ENCODE assay signal across 29 cellular contexts in genomic region chr3:124325248-124325647, GRCh38.
"Had no signal": no experiment of that assay in that cellular context is flagged by ENCODE, and none has a peak within 500 bp of the region (broad histone marks: within the 10 kb centered on the region; RNA-seq: fewer than 3 reads in every experiment).

No MANE protein-coding gene starts in this region.

- H3K4me1 Mint-ChIP-seq: naive thymus-derived CD4-positive, alpha-beta T cell; natural killer cell; stimulated activated effector memory CD8-positive, alpha-beta T cell treated with anti-CD3 and anti-CD28 coated beads, Interleukin-12 subunit alpha, Interleukin-12 subunit beta, amount 100 ng/mL, for 72 hours; stimulated activated naive B cell treated with anti-CD40 and anti-IgM and Interleukin-4, amounts not matched to agents 10 μg/mL and 1 μg/mL and 100 μg/mL, for 72 hours had no signal

- H3K36me3 Mint-ChIP-seq: naive thymus-derived CD4-positive, alpha-beta T cell; natural killer cell; neural progenitor cell; stimulated activated effector memory CD8-positive, alpha-beta T cell treated with anti-CD3 and anti-CD28 coated beads, Interleukin-12 subunit alpha, Interleukin-12 subunit beta, amount 100 ng/mL, for 72 hours; stimulated activated naive B cell treated with anti-CD40 and anti-IgM and Interleukin-4, amounts not matched to agents 10 μg/mL and 1 μg/mL and 100 μg/mL, for 72 hours had no signal

- H3K9me3 ChIP-seq: ovary, psoas muscle, right lobe of liver, sigmoid colon, stomach, thoracic aorta, thyroid gland, tibial nerve, upper lobe of left lung, uterus had no signal

- ATAC-seq: naive thymus-derived CD4-positive, alpha-beta T cell; natural killer cell; psoas muscle; right cardiac atrium; right lobe of liver; stimulated activated effector memory CD8-positive, alpha-beta T cell treated with anti-CD3 and anti-CD28 coated beads, Interleukin-12 subunit alpha, Interleukin-12 subunit beta, amount 100 ng/mL, for 72 hours; stimulated activated naive B cell treated with anti-CD40 and anti-IgM and Interleukin-4, amounts not matched to agents 10 μg/mL and 1 μg/mL and 100 μg/mL, for 72 hours had no signal

- H3K27me3 ChIP-seq: neural progenitor cell, ovary, right lobe of liver, sigmoid colon, stomach, thyroid gland, tibial nerve, upper lobe of left lung, uterus had no signal

- H3K27ac Mint-ChIP-seq: naive thymus-derived CD4-positive, alpha-beta T cell; natural killer cell; nephron; neural progenitor cell; progenitor cell of endocrine pancreas; stimulated activated effector memory CD8-positive, alpha-beta T cell treated with anti-CD3 and anti-CD28 coated beads, Interleukin-12 subunit alpha, Interleukin-12 subunit beta, amount 100 ng/mL, for 72 hours; stimulated activated naive B cell treated with anti-CD40 and anti-IgM and Interleukin-4, amounts not matched to agents 10 μg/mL and 1 μg/mL and 100 μg/mL, for 72 hours; stimulated activated naive CD8-positive, alpha-beta T cell treated with anti-CD3 and anti-CD28 coated beads, Interleukin-15, Interleukin-2, amounts not matched to agents 100 ng/mL and 50 ng/mL, for 24 hours had no signal

- H3K4me1 ChIP-seq: neural progenitor cell, parathyroid adenoma, psoas muscle, right lobe of liver, sigmoid colon, thyroid gland, tibial nerve, upper lobe of left lung, uterus had no signal

- H3K27ac ChIP-seq: neural progenitor cell, ovary, parathyroid adenoma, psoas muscle, right lobe of liver, sigmoid colon, stomach, thoracic aorta, thyroid gland, tibial nerve, upper lobe of left lung, uterus had no signal

- H3K4me3 ChIP-seq: neural progenitor cell, ovary, psoas muscle, right lobe of liver, sigmoid colon, stomach, thoracic aorta, thyroid gland, tibial nerve, upper lobe of left lung, uterus had no signal

- H3K27me3 Mint-ChIP-seq: progenitor cell of endocrine pancreas had no signal

- DNase-seq: naive thymus-derived CD4-positive, alpha-beta T cell; natural killer cell; occipital lobe; ovary; posterior cingulate gyrus; psoas muscle; right cardiac atrium; right lobe of liver; sigmoid colon; small intestine; stimulated activated CD4-positive, alpha-beta T cell treated with anti-CD3 and anti-CD28 coated beads, Interleukin-15, amount 100 ng/mL, for 24 hours; stimulated activated CD4-positive, alpha-beta T cell treated with anti-CD3 and anti-CD28 coated beads, Interleukin-2, amount 100 ng/mL, for 24 hours; stimulated activated CD4-positive, alpha-beta T cell treated with anti-CD3 and anti-CD28 coated beads, Interleukin-2, amount 100 ng/mL, for 48 hours; stimulated activated CD4-positive, alpha-beta T cell treated with anti-CD3 and anti-CD28 coated beads, Interleukin-4, amount 100 ng/mL, for 24 hours; stimulated activated naive B cell treated with anti-CD40 and anti-IgM and Interleukin-4, amounts not matched to agents 10 μg/mL and 1 μg/mL and 100 μg/mL, for 72 hours; stimulated activated naive CD4-positive, alpha-beta T cell treated with Interleukin-2 at 50 U/mL for 16 hours; stomach; thyroid gland; trophoblast cell; upper lobe of left lung; uterus had no signal

- H3K9me3 Mint-ChIP-seq: natural killer cell; nephron; neural progenitor cell; stimulated activated effector memory CD8-positive, alpha-beta T cell treated with anti-CD3 and anti-CD28 coated beads, Interleukin-12 subunit alpha, Interleukin-12 subunit beta, amount 100 ng/mL, for 72 hours; stimulated activated naive CD8-positive, alpha-beta T cell treated with anti-CD3 and anti-CD28 coated beads, Interleukin-15, Interleukin-2, amounts not matched to agents 100 ng/mL and 50 ng/mL, for 24 hours had no signal

- H3K4me3 Mint-ChIP-seq: naive thymus-derived CD4-positive, alpha-beta T cell; natural killer cell; nephron; neural progenitor cell; stimulated activated effector memory CD8-positive, alpha-beta T cell treated with anti-CD3 and anti-CD28 coated beads, Interleukin-12 subunit alpha, Interleukin-12 subunit beta, amount 100 ng/mL, for 72 hours; stimulated activated naive B cell treated with anti-CD40 and anti-IgM and Interleukin-4, amounts not matched to agents 10 μg/mL and 1 μg/mL and 100 μg/mL, for 72 hours; stimulated activated naive CD8-positive, alpha-beta T cell treated with anti-CD3 and anti-CD28 coated beads, Interleukin-15, Interleukin-2, amounts not matched to agents 100 ng/mL and 50 ng/mL, for 24 hours had no signal

- FAIRE-seq: small intestine had no signal

- H3K9ac ChIP-seq: neural progenitor cell, parathyroid adenoma had no signal

- H3K36me3 ChIP-seq: neural progenitor cell, ovary, right lobe of liver, sigmoid colon, thyroid gland, tibial nerve, upper lobe of left lung, uterus had no signal
